Comparison of ENCODE assay signal across 2 cellular contexts in genomic region chr4:3352918-3353594, GRCh38.
TF ChIP-seq lines count a peak whose summit lies in the region.

No MANE protein-coding gene starts in this region.

TF ChIP-seq in IMR-90, 13 proteins besides CTCF, POLR2A, EP300 and RAD21 (continued from another document):
- no peak for TF ChIP-seq CEBPB (IDR thresholded peaks at IDR 0.05; ENCODE audit: low read depth, low read length)
- TF ChIP-seq FOS (IDR thresholded peaks at IDR 0.05; ENCODE audit: low read depth, low read length): no peak
- TF ChIP-seq CHD1 (IDR thresholded peaks at IDR 0.05; ENCODE audit: low read depth, low read length): no peak
- no peak for TF ChIP-seq MXI1 (IDR thresholded peaks at IDR 0.05; ENCODE audit: borderline replicate concordance, low read depth, low read length)
- TF ChIP-seq NFE2L2 (IDR thresholded peaks at IDR 0.05; ENCODE audit: low read depth, low read length): no peak
- no peak for TF ChIP-seq ELK1 (IDR thresholded peaks at IDR 0.05; ENCODE audit: borderline replicate concordance, low read depth, low read length)

TF ChIP-seq in SK-N-SH treated with all-trans-retinoic acid at 6 μM for 48 hours, 23 proteins besides CTCF, POLR2A, EP300 and RAD21 (continued from another document):
- TF ChIP-seq ZNF8 (CRISPR knock-in tag; IDR thresholded peaks at IDR 0.05): no peak
- TF ChIP-seq ARNTL (CRISPR knock-in tag; IDR thresholded peaks at IDR 0.05; ENCODE audit: borderline replicate concordance, low read depth): no peak
- no peak for TF ChIP-seq CSDC2 (CRISPR knock-in tag; IDR thresholded peaks at IDR 0.05)
- TF ChIP-seq TCF4 (CRISPR knock-in tag; IDR thresholded peaks at IDR 0.05; ENCODE audit: borderline replicate concordance): no peak
- no peak for TF ChIP-seq POU6F1 (CRISPR knock-in tag; IDR thresholded peaks at IDR 0.05; ENCODE audit: borderline replicate concordance, low read depth)
- TF ChIP-seq BACH2 (CRISPR knock-in tag; IDR thresholded peaks at IDR 0.05; ENCODE audit: borderline replicate concordance): no peak
- TF ChIP-seq ZNF70 (CRISPR knock-in tag; IDR thresholded peaks at IDR 0.05): no peak
- no peak for TF ChIP-seq RARB (CRISPR knock-in tag; IDR thresholded peaks at IDR 0.05)
- TF ChIP-seq ZFP3 (CRISPR knock-in tag; IDR thresholded peaks at IDR 0.05): no peak
- TF ChIP-seq ZC3H10 (CRISPR knock-in tag; IDR thresholded peaks at IDR 0.05): no peak
- TF ChIP-seq ZNF565 (CRISPR knock-in tag; conservative IDR thresholded peaks at IDR 0.05; ENCODE audit: low read depth): no peak
- no peak for TF ChIP-seq CREB5 (CRISPR knock-in tag; IDR thresholded peaks at IDR 0.05; ENCODE audit: low read depth)
- TF ChIP-seq PATZ1 (CRISPR knock-in tag; IDR thresholded peaks at IDR 0.05; ENCODE audit: borderline replicate concordance): no peak
- no peak for TF ChIP-seq ZFP30 (CRISPR knock-in tag; IDR thresholded peaks at IDR 0.05)
- TF ChIP-seq TOX (CRISPR knock-in tag; IDR thresholded peaks at IDR 0.05; ENCODE audit: borderline replicate concordance): no peak
